Comparison of ENCODE assay signal across 8 cellular contexts in the genomic region with DNA sequence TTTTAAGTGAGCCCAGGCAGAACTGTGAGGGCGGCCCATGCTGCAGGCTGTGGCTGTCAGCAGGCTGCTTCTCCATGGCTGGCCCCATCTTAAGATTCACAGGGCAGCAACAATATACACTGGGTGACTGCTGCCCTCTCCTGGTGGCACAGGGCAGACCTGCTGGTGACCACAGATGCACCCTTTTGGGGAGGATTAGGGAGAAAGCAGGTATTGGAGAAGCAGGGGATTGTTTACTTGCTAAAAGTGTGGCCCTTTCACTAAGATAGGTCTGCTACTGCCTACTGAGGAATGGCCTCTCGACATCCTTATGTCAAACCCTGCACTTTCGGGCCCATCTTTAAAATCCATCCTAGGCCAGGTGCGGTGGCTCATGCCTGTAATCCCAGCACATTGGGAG. TPM values are rescaled to one million over a fixed set of nuclear protein-coding genes. Genes with fewer than 3 reads are reported as not detected.
A peak's percentile ranks its signal among the peaks of the same experiment; 100 is the strongest.
DNase-seq lines count a peak whose midpoint lies in the region; ATAC-seq, FAIRE-seq and TF ChIP-seq lines count a peak whose summit lies in the region.
"Not testable (repeated sequence)": the region's sequence is repeated elsewhere in the genome, so short reads cannot be mapped to it uniquely, and the experiment has no call there.

No MANE protein-coding gene starts in this region.

- DNase-seq in EH (ENCODE audit: low read depth) (peak; percentile 67), NCI-H1105 (lab: John Stamatoyannopoulos, UW) (peak; percentile 35), RKO (ENCODE audit: low spot score) (peak; percentile 65), bronchial epithelial cell (ENCODE audit: low read depth) (peak; percentile 14), iris pigment epithelial cell (ENCODE audit: low read depth) (peak; percentile 55), tibial artery (peak in 1 of 2 donors; percentile 37)
- peak; percentile 71 for DNase-seq in activated CD8-positive, alpha-beta T cell treated with anti-CD3 and anti-CD28 coated beads for 36 hours
- not testable (repeated sequence) for DNase-seq in sigmoid colon

- intact Hi-C loops in activated CD8-positive, alpha-beta T cell treated with anti-CD3 and anti-CD28 coated beads for 36 hours (cut with micrococcal nuclease): not testable (repeated sequence)
- intact Hi-C loops in sigmoid colon (cut with DNase I) (loop anchor here (10.0 kb wide), 1 partner anchor 202 kb away; a partner anchor contains a TSS), tibial artery (cut with DNase I; ENCODE audit: low total_unique reads) (loop anchor here (10.0 kb wide), 1 partner anchor 72 kb away; no protein-coding TSS in a partner anchor)

- WGBS in sigmoid colon, 2 donors: 61 to 63% methylated on average over 4 of the region's 4 CpGs

- POLR2A ChIA-PET in activated CD8-positive, alpha-beta T cell treated with anti-CD3 and anti-CD28 coated beads for 36 hours (lab: Charles Lee): not testable (repeated sequence)

- not testable (repeated sequence) for FAIRE-seq in bronchial epithelial cell (lab: Jason Lieb, UNC)

- not testable (repeated sequence) for H3K27me3 Mint-ChIP-seq in activated CD8-positive, alpha-beta T cell treated with anti-CD3 and anti-CD28 coated beads for 36 hours

- H3K4me1 ChIP-seq in sigmoid colon: not testable (repeated sequence)
- peaks cover 0 to 21% (median 5%) of the 10 kb centered on the region in 4 donors for H3K4me1 ChIP-seq in tibial artery

- TF ChIP-seq CTCF in activated CD8-positive, alpha-beta T cell treated with anti-CD3 and anti-CD28 coated beads for 36 hours (IDR thresholded peaks at IDR 0.05): peak; percentile 48
- TF ChIP-seq CTCF in bronchial epithelial cell (IDR thresholded peaks at IDR 0.05; ENCODE audit: insufficient read depth, low read length, severe bottlenecking) (peak; percentile 38), sigmoid colon (IDR thresholded peaks at IDR 0.05) (peak; percentile 20 to 39 (median 32)), tibial artery (IDR thresholded peaks at IDR 0.05) (peak; percentile 45 to 50)

- not testable (repeated sequence) for H3K4me3 Mint-ChIP-seq in activated CD8-positive, alpha-beta T cell treated with anti-CD3 and anti-CD28 coated beads for 36 hours

- not testable (repeated sequence) for H3K9me3 Mint-ChIP-seq in activated CD8-positive, alpha-beta T cell treated with anti-CD3 and anti-CD28 coated beads for 36 hours

- ATAC-seq in activated CD8-positive, alpha-beta T cell treated with anti-CD3 and anti-CD28 coated beads for 36 hours: not testable (repeated sequence)

- not testable (repeated sequence) for H3K4me3 ChIP-seq in bronchial epithelial cell (ENCODE audit: low read depth, low read length); sigmoid colon; tibial artery

- TF ChIP-seq POLR2A in sigmoid colon (IDR thresholded peaks at IDR 0.05): not testable (repeated sequence)

- TF ChIP-seq EP300 in sigmoid colon (IDR thresholded peaks at IDR 0.05): not testable (repeated sequence)

- not testable (repeated sequence) for H3K27ac ChIP-seq in sigmoid colon, tibial artery

- not testable (repeated sequence) for H3K9me3 ChIP-seq in sigmoid colon, tibial artery

- not testable (repeated sequence) for H3K36me3 ChIP-seq in bronchial epithelial cell (ENCODE audit: control insufficient read depth, insufficient read depth, low read length); sigmoid colon; tibial artery

- H3K27ac Mint-ChIP-seq in activated CD8-positive, alpha-beta T cell treated with anti-CD3 and anti-CD28 coated beads for 36 hours: not testable (repeated sequence)

- H3K36me3 Mint-ChIP-seq in activated CD8-positive, alpha-beta T cell treated with anti-CD3 and anti-CD28 coated beads for 36 hours (ENCODE audit: low read depth): not testable (repeated sequence)

- H3K4me1 Mint-ChIP-seq in activated CD8-positive, alpha-beta T cell treated with anti-CD3 and anti-CD28 coated beads for 36 hours (ENCODE audit: low read depth): peaks cover 12% of the 10 kb centered on the region

- not testable (repeated sequence) for H3K27me3 ChIP-seq in bronchial epithelial cell (ENCODE audit: control insufficient read depth, insufficient read depth, low read length); sigmoid colon; tibial artery

- CTCF ChIA-PET in activated CD8-positive, alpha-beta T cell treated with anti-CD3 and anti-CD28 coated beads for 36 hours (lab: Charles Lee): interaction anchor here (0.9 to 1.9 kb wide), 3 partner anchors 23 to 76 kb away, joined by 3 to 9 read pairs (median 3); no protein-coding TSS in a partner anchor

RNA-seq across cellular contexts. Expression of a gene that starts 38.1 kb away (rescaled TPM):
- 10 to 100 TPM; 34.3 to 37.6 TPM for total RNA-seq in activated CD8-positive, alpha-beta T cell treated with anti-CD3 and anti-CD28 coated beads for 36 hours
- total RNA-seq in bronchial epithelial cell: 15.0 and 22.9 TPM in 2 replicates
- total RNA-seq in sigmoid colon: 10 to 100 TPM; 13.8 to 29.1 (median 15.9) TPM
- polyA plus RNA-seq in sigmoid colon: 10 to 100 TPM; 13.9 to 21.4 (median 16.2) TPM
